Comparison of ENCODE assay signal across 13 cellular contexts in the genomic region with DNA sequence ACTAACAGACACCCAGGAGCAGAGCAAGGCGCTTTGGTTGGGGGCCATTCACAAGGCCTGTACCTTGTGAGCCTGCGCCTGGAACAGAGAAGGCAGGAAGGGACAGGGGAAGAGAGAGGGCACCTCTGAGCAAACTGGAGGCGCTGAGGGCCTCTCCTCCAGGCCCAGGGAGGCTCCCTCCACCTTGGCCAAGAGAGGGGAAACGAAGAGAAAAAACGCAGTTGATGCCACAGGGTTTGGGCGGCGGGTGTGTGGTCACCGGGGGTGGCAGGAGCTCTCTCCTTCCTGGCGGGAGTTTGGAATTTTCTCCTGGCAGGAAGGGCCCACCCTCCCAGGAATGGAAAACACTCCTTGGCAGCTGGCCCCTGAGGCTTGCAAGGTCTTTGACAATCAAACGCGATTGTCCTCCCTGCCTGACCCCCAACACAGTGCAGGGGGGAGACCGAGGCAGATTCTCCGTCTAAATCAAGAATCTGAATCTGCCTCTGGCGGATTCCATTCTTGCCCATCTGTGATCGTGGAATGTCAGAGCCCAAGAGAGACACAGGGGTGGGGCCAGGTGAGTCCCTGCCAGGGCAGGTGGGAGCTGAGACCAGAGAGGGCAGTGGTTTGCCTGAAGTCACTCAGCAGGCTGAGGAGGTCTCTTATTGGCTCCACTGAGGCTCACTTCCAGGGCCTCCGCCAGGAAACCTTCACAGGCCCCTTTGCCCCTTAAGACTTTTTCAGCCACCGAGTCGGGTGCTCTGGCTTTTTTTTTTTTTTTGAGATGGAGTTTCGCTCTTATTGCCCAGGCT. TPM values are rescaled to one million over a fixed set of nuclear protein-coding genes. Genes with fewer than 3 reads are reported as not detected.
DNase-seq lines count a peak whose midpoint lies in the region; ATAC-seq and TF ChIP-seq lines count a peak whose summit lies in the region.
"Had no signal": no experiment of that assay in that cellular context is flagged by ENCODE, and none has a peak within 500 bp of the region (broad histone marks: within the 10 kb centered on the region; RNA-seq: fewer than 3 reads in every experiment).

No MANE protein-coding gene starts in this region.

- POLR2A ChIA-PET in PC-9 (lab: Charles Lee; ENCODE audit: unreplicated experiment): interaction anchor here (0.5 to 0.6 kb wide), 2 partner anchors 17 to 84 kb away, joined by 4 read pairs; no protein-coding TSS in a partner anchor

- H3K4ac ChIP-seq in trophoblast cell (ENCODE audit: low read depth, low read length): no peak overlapping the region

- peak overlapping the region; percentile 56 for H2BK5ac ChIP-seq in trophoblast cell (ENCODE audit: low read depth, low read length, poor library complexity)

- peaks cover 0 to 31% (median 9%) of the 10 kb centered on the region in 11 experiments; a peak in 12 of 22 replicates for H4K20me1 ChIP-seq in BLaER1 treated with 17β-estradiol and CSF1 and Interleukin-3, amounts not matched to agents 10 nM and 100 nM
- H4K20me1 ChIP-seq in PC-9 (ENCODE audit: insufficient read depth): no peaks in the 10 kb centered on the region

- H2AK5ac ChIP-seq in trophoblast cell (ENCODE audit: low read length): peak overlapping the region; percentile 69

- H3K4me3 ChIP-seq in BLaER1 treated with 17β-estradiol and CSF1 and Interleukin-3, amounts not matched to agents 10 nM and 100 nM: no peak overlapping the region
- H3K4me3 ChIP-seq in PC-9 (no peak overlapping the region), esophagus squamous epithelium (no peak overlapping the region), trophoblast cell (ENCODE audit: low read depth, low read length) (no peak overlapping the region)

- H2AFZ ChIP-seq in PC-9 (no peak overlapping the region), trophoblast cell (ENCODE audit: insufficient read depth, low read length, poor library complexity) (peak overlapping the region; percentile 37)

- no TSS peak for BruUV-seq in PC-9 (replicated peaks; lab: Mats Ljungman, UMichigan)

- CTCF ChIA-PET in PC-9 (lab: Charles Lee): interaction anchor here (1.3 kb wide), 2 partner anchors 9 to 127 kb away, joined by 4 to 5 read pairs; no protein-coding TSS in a partner anchor

- peaks cover 13% of the 10 kb centered on the region for H3K4me1 Mint-ChIP-seq in glutamatergic neuron (ENCODE audit: low read depth, unreplicated experiment)

- H3K36me3 Mint-ChIP-seq in glutamatergic neuron (ENCODE audit: unreplicated experiment): no peaks in the 10 kb centered on the region

- TF ChIP-seq CTCF in PC-9 (conservative IDR thresholded peaks at IDR 0.05) (no peak), esophagus squamous epithelium (IDR thresholded peaks at IDR 0.05) (no peak), glutamatergic neuron (IDR thresholded peaks at IDR 0.05; ENCODE audit: partially characterized antibody, unreplicated experiment) (no peak)

- H3K27ac Mint-ChIP-seq in glutamatergic neuron (ENCODE audit: unreplicated experiment): no peak overlapping the region
- H3K27ac Mint-ChIP-seq: activated CD4-positive, alpha-beta T cell treated with anti-CD3 and anti-CD28 coated beads, Interleukin-2, amount 10 ng/mL, durations not matched to agents 7 days and 5 days had no signal

- peaks cover 29 to 53% (median 42%) of the 10 kb centered on the region in 10 experiments for H3K4me1 ChIP-seq in BLaER1 treated with 17β-estradiol and CSF1 and Interleukin-3, amounts not matched to agents 10 nM and 100 nM
- peaks cover 68% of the 10 kb centered on the region for H3K4me1 ChIP-seq in PC-9 (replicated peaks; ENCODE audit: insufficient read depth)
- H3K4me1 ChIP-seq in esophagus squamous epithelium: peaks cover 8 to 56% (median 18%) of the 10 kb centered on the region in 3 donors
- H3K4me1 ChIP-seq in trophoblast cell (ENCODE audit: control insufficient read depth in 1 of 2, insufficient read depth in 2 of 2, low read length in 2 of 2): peaks cover 58 to 59% of the 10 kb centered on the region in 2 experiments

- H3K79me2 ChIP-seq in PC-9 (ENCODE audit: low read depth): no peaks in the 10 kb centered on the region
- H3K79me2 ChIP-seq in trophoblast cell (ENCODE audit: control insufficient read depth, insufficient read depth, low read length, poor library complexity): peaks cover 2% of the 10 kb centered on the region

- H2BK120ac ChIP-seq in trophoblast cell (ENCODE audit: insufficient read depth, low read length, poor library complexity): peak overlapping the region; percentile 40

- H3K27me3 Mint-ChIP-seq in glutamatergic neuron (ENCODE audit: unreplicated experiment): peaks cover 12% of the 10 kb centered on the region

- no peaks in the 10 kb centered on the region for H3K27me3 ChIP-seq in BLaER1 treated with 17β-estradiol and CSF1 and Interleukin-3, amounts not matched to agents 10 nM and 100 nM
- H3K27me3 ChIP-seq in PC-9 (ENCODE audit: insufficient read depth, low read depth): no peaks in the 10 kb centered on the region
- H3K27me3 ChIP-seq in esophagus squamous epithelium: peaks cover 0 to 30% (median 0%) of the 10 kb centered on the region in 4 donors
- no peaks in the 10 kb centered on the region for H3K27me3 ChIP-seq in trophoblast cell (ENCODE audit: insufficient read depth, low read length)

- H3K4me3 Mint-ChIP-seq in glutamatergic neuron (ENCODE audit: unreplicated experiment): no peak overlapping the region
- H3K4me3 Mint-ChIP-seq: activated CD4-positive, alpha-beta T cell treated with anti-CD3 and anti-CD28 coated beads, Interleukin-2, amount 10 ng/mL, durations not matched to agents 7 days and 5 days; CD14-positive monocyte had no signal

- peaks cover 1% of the 10 kb centered on the region for H3K9me3 Mint-ChIP-seq in glutamatergic neuron (ENCODE audit: unreplicated experiment)
- H3K9me3 Mint-ChIP-seq: activated CD4-positive, alpha-beta T cell treated with anti-CD3 and anti-CD28 coated beads, Interleukin-2, amount 10 ng/mL, durations not matched to agents 7 days and 5 days had no signal

- H4K12ac ChIP-seq in trophoblast cell (ENCODE audit: low read depth, low read length): no peak overlapping the region

- H3K9ac ChIP-seq in BLaER1 treated with 17β-estradiol and CSF1 and Interleukin-3, amounts not matched to agents 10 nM and 100 nM: no peak overlapping the region
- H3K9ac ChIP-seq in trophoblast cell (ENCODE audit: low read length): no peak overlapping the region

- peak overlapping the region; percentile 39 for H2BK12ac ChIP-seq in trophoblast cell (ENCODE audit: low read length)

- no peaks in the 10 kb centered on the region for H3K36me3 ChIP-seq in BLaER1 treated with 17β-estradiol and CSF1 and Interleukin-3, amounts not matched to agents 10 nM and 100 nM
- H3K36me3 ChIP-seq in PC-9 (ENCODE audit: low read depth) (no peaks in the 10 kb centered on the region), esophagus squamous epithelium (no peaks in the 10 kb centered on the region), trophoblast cell (ENCODE audit: control insufficient read depth in 1 of 2, insufficient read depth in 2 of 2, low read length in 2 of 2) (no peaks in the 10 kb centered on the region)

- no peaks in the 10 kb centered on the region for H3K9me2 ChIP-seq in PC-9 (ENCODE audit: insufficient read depth)

- no peaks in the 10 kb centered on the region for H3K9me3 ChIP-seq in BLaER1 treated with 17β-estradiol and CSF1 and Interleukin-3, amounts not matched to agents 10 nM and 100 nM (replicated peaks in 1 of 11)
- H3K9me3 ChIP-seq in PC-9 (ENCODE audit: insufficient read depth, low read depth) (no peaks in the 10 kb centered on the region), esophagus squamous epithelium (no peaks in the 10 kb centered on the region), trophoblast cell (ENCODE audit: insufficient read depth, low read depth, low read length) (peaks cover 6% of the 10 kb centered on the region)

- H4K91ac ChIP-seq in trophoblast cell (ENCODE audit: low read depth, low read length): peak overlapping the region; percentile 72

- H3K27ac ChIP-seq in BLaER1 treated with 17β-estradiol and CSF1 and Interleukin-3, amounts not matched to agents 10 nM and 100 nM: no peak overlapping the region
- H3K27ac ChIP-seq in PC-9 (peak overlapping the region; percentile 19; the same call in 1 of the 2 replicates), esophagus squamous epithelium (peak overlapping the region in 3 of 4 donors; percentile 58 to 72 (median 59)), trophoblast cell (ENCODE audit: low read depth, low read length) (peak overlapping the region; percentile 76)

- intact Hi-C loops in PC-9 (cut with micrococcal nuclease; ENCODE audit: unreplicated experiment): no loop called here
- intact Hi-C loops in esophagus squamous epithelium (cut with DNase I): no loop called here

- peak overlapping the region; percentile 10 for H3K14ac ChIP-seq in trophoblast cell (ENCODE audit: low read length)

- peak overlapping the region in 9 of 11 experiments; percentile 6 to 83 (median 67); a peak in 11 of 22 replicates for H3K4me2 ChIP-seq in BLaER1 treated with 17β-estradiol and CSF1 and Interleukin-3, amounts not matched to agents 10 nM and 100 nM
- H3K4me2 ChIP-seq in PC-9: 0 out of 2 replicates have a peak overlapping the region, but pooled peaks have one; percentile 2
- no peak overlapping the region for H3K4me2 ChIP-seq in trophoblast cell (ENCODE audit: low read length)

- H3K79me1 ChIP-seq in trophoblast cell (ENCODE audit: low read length): peaks cover 43% of the 10 kb centered on the region

- no peak for ATAC-seq in HG02610 (IDR thresholded peaks at IDR 0.05; ENCODE audit: unreplicated experiment)

- DNase-seq in PC-9: peak; percentile 58
- DNase-seq in esophagus squamous epithelium (lab: John Stamatoyannopoulos, UW): no peak
- DNase-seq in trophoblast cell: peak; percentile 43 to 69
- no peak for DNase-seq in superior temporal gyrus (ENCODE audit: extremely low spot score)
- DNase-seq in glutamatergic neuron: no peak
- DNase-seq in ureter (ENCODE audit: low spot score): no peak
- DNase-seq: activated CD4-positive, alpha-beta T cell treated with anti-CD3 and anti-CD28 coated beads, Interleukin-2, amount 10 ng/mL, durations not matched to agents 7 days and 5 days; activated gamma-delta T cell; cortex of kidney; NCI-H226 had no signal

- H3F3A ChIP-seq in PC-9 (ENCODE audit: insufficient read depth, low read depth): peaks cover 63% of the 10 kb centered on the region

- 64 to 74% methylated on average over 14 of the region's 19 CpGs for WGBS in esophagus squamous epithelium, 2 donors
- no CpG with 5 or more reads among the region's 19 CpGs for WGBS in trophoblast cell (ENCODE audit: extremely low coverage, insufficient coverage, insufficient read length)

- H4K8ac ChIP-seq in trophoblast cell (ENCODE audit: low read depth, low read length): peak overlapping the region; percentile 18

- H3K18ac ChIP-seq in trophoblast cell (ENCODE audit: low read length): no peak overlapping the region

- TF ChIP-seq POLR2A in esophagus squamous epithelium (IDR thresholded peaks at IDR 0.05): no peak

- no peak overlapping the region for H3K23ac ChIP-seq in trophoblast cell (ENCODE audit: low read length)

RNA-seq across cellular contexts. Expression of a gene that starts 21.0 kb away (rescaled TPM):
- total RNA-seq in PC-9 (2021) (1,699 and 2,252 TPM in 2 replicates), esophagus squamous epithelium (1,000 to 10,000 TPM; 1,469 to 2,891 (median 2,008) TPM), glutamatergic neuron (ENCODE audit: unreplicated experiment) (1,061 TPM), ureter (2,529 TPM)
- 1,456 and 1,519 TPM in 2 replicates for polyA plus RNA-seq in trophoblast cell (2013)

RNA-seq across cellular contexts. Expression of a gene that starts 51.4 kb away (rescaled TPM):
- total RNA-seq in PC-9 (2021) (12.0 and 19.1 TPM in 2 replicates), esophagus squamous epithelium (10 to 100 TPM; 13.3 to 35.5 (median 21.5) TPM), glutamatergic neuron (ENCODE audit: unreplicated experiment) (49.5 TPM), ureter (32.6 TPM)
- polyA plus RNA-seq in trophoblast cell (2013): 20.4 and 21.0 TPM in 2 replicates

RNA-seq across cellular contexts. Expression of a gene that starts 53.6 kb away (rescaled TPM):
- total RNA-seq in PC-9 (2021) (35.5 and 39.7 TPM in 2 replicates), esophagus squamous epithelium (1 to 10 TPM; 1.2 to 6.3 (median 3.7) TPM), glutamatergic neuron (ENCODE audit: unreplicated experiment) (0.44 TPM), ureter (5.9 TPM)
- polyA plus RNA-seq in trophoblast cell (2013): 16.2 and 16.3 TPM in 2 replicates
- polyA plus RNA-seq: CD14-positive monocyte had no signal

Comparison
In these comparisons a context has a peak if more than half of its experiments do, and no peak if none do; other contexts are left out.
1. H3K27ac ChIP-seq: peak in PC-9 (single experiment), esophagus squamous epithelium (3 of 4) and trophoblast cell (single experiment); none in BLaER1 treated with 17β-estradiol and CSF1 and Interleukin-3, amounts not matched to agents 10 nM and 100 nM (0 of 11).
2. DNase-seq: peak in PC-9 (2 of 2) and trophoblast cell (2 of 2); none in esophagus squamous epithelium (single experiment), superior temporal gyrus (single experiment), glutamatergic neuron (single experiment) and ureter (single experiment).